18 cellular contexts compared by ENCODE assay signal in the genomic region with DNA sequence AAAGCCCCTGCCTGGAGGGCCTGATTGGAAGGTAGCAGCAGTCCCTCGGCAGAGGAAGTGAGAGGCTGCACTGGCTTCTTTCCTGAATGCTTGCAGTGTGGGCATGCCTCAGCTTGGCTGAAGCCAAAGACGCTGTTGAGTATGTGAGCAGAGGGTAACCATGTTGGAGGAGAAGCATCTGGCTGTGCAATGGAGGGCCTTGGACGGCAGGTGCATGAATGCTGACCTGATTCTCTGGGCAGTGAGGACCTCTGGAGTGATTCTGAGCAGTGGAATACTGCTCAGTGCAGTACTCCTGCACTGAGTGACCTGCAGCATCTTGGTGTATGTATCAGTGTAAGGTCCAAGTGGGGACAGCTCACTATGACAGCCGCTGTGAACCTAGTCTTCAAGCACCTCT. TPM values are rescaled to one million over a fixed set of nuclear protein-coding genes. Genes with fewer than 3 reads are reported as not detected.
"Had no signal": no experiment of that assay in that cellular context is flagged by ENCODE, and none has a peak within 500 bp of the region (broad histone marks: within the 10 kb centered on the region; RNA-seq: fewer than 3 reads in every experiment).

No MANE protein-coding gene starts in this region.

- H3K9me3 ChIP-seq: esophagus muscularis mucosa, ovary, right lobe of liver, thoracic aorta, uterus had no signal

- H3K9me3 Mint-ChIP-seq: activated naive CD4-positive, alpha-beta T cell treated with anti-CD3 and anti-CD28 coated beads for 36 hours; activated T-helper 2 cell treated with anti-CD3 and anti-CD28 coated beads, Interferon-gamma antibody, Interleukin-2, Interleukin-4, amounts not matched to agents 10 μg/mL and 5 μg/mL and 100 μg/mL, durations not matched to agents 14 hours and 24 hours and 36 hours had no signal

- H3K27me3 ChIP-seq: ovary, right lobe of liver had no signal

- DNase-seq: activated CD4-positive, alpha-beta T cell treated with anti-CD3 and anti-CD28 coated beads for 1 hour; activated CD4-positive, alpha-beta T cell treated with anti-CD3 and anti-CD28 coated beads, Interleukin-2, amount 50 U/mL, for 4 hours; activated naive CD4-positive, alpha-beta T cell treated with anti-CD3 and anti-CD28 coated beads for 36 hours; activated T-cell treated with anti-CD3 and anti-CD28 coated beads, Interleukin-2, amount 50 U/mL, for 1 hour; mesendoderm; ovary; right lobe of liver; T-helper 1 cell; uterus had no signal

- ATAC-seq: right lobe of liver had no signal

- H3K27ac ChIP-seq: esophagus muscularis mucosa, ovary, right lobe of liver, thoracic aorta, uterus had no signal

- H3K36me3 ChIP-seq: esophagus muscularis mucosa, ovary, right lobe of liver, thoracic aorta, uterus had no signal

- H3K27ac Mint-ChIP-seq: activated naive CD4-positive, alpha-beta T cell treated with anti-CD3 and anti-CD28 coated beads for 36 hours; activated T-helper 2 cell treated with anti-CD3 and anti-CD28 coated beads, Interferon-gamma antibody, Interleukin-2, Interleukin-4, amounts not matched to agents 10 μg/mL and 5 μg/mL and 100 μg/mL, durations not matched to agents 14 hours and 24 hours and 36 hours had no signal

- H3K4me1 ChIP-seq: esophagus muscularis mucosa, right lobe of liver, uterus had no signal

- H3K4me3 ChIP-seq: esophagus muscularis mucosa, ovary, right lobe of liver, thoracic aorta, uterus had no signal

- H3K4me3 Mint-ChIP-seq: activated naive CD4-positive, alpha-beta T cell treated with anti-CD3 and anti-CD28 coated beads for 36 hours had no signal

RNA-seq across cellular contexts. Expression of a gene that starts 46.9 kb away (rescaled TPM):
- total RNA-seq: activated naive CD4-positive, alpha-beta T cell treated with anti-CD3 and anti-CD28 coated beads for 36 hours; activated T-helper 2 cell treated with anti-CD3 and anti-CD28 coated beads, Interferon-gamma antibody, Interleukin-2, Interleukin-4, amounts not matched to agents 10 μg/mL and 5 μg/mL and 100 μg/mL, durations not matched to agents 14 hours and 24 hours and 36 hours; astrocyte; glomerular endothelial cell; kidney epithelial cell; liver; myocyte; ovary; pulmonary artery endothelial cell; right lobe of liver; thoracic aorta; uterus had no signal
- polyA plus RNA-seq: liver, ovary had no signal
